7 cellular contexts compared by ENCODE assay signal in genomic region chr2:110105608-110106467, GRCh38. TPM values are rescaled to one million over a fixed set of nuclear protein-coding genes. Genes with fewer than 3 reads are reported as not detected.
DNase-seq lines count a peak whose midpoint lies in the region; ATAC-seq and TF ChIP-seq lines count a peak whose summit lies in the region.

No MANE protein-coding gene starts in this region.

- DNase-seq in DMS53 (lab: John Stamatoyannopoulos, UW) (peak; percentile 92), LNCaP clone FGC (ENCODE audit: low read depth) (peak; percentile 81), dermis microvascular lymphatic vessel endothelial cell (ENCODE audit: low read depth in 2 of 2) (peak; percentile 23 to 82), UCSD-AML1 (lab: John Stamatoyannopoulos, UW; ENCODE audit: unreplicated experiment) (no peak), BE2C (no peak)

- H3K9me3 ChIP-seq in BE2C, result no peaks in the 10 kb centered on the region

- ATAC-seq in GM18517 (IDR thresholded peaks at IDR 0.05; ENCODE audit: unreplicated experiment), result no peak

- H3K36me3 ChIP-seq in rectal smooth muscle tissue (ENCODE audit: control insufficient read depth, insufficient read depth, low read length), result no peaks in the 10 kb centered on the region
- no peaks in the 10 kb centered on the region for H3K36me3 ChIP-seq in BE2C

- H3K4me3 ChIP-seq in LNCaP clone FGC (ENCODE audit: low read depth, low read length) (no peak overlapping the region), rectal smooth muscle tissue (ENCODE audit: low read length) (peak overlapping the region; percentile 31), BE2C (ENCODE audit: low read depth, low read length) (no peak overlapping the region)

- H3K27me3 ChIP-seq in rectal smooth muscle tissue (ENCODE audit: control insufficient read depth, insufficient read depth, low read length) (peaks cover 2% of the 10 kb centered on the region), BE2C (no peaks in the 10 kb centered on the region)

- TF ChIP-seq CTCF in LNCaP clone FGC (IDR thresholded peaks at IDR 0.05; ENCODE audit: control insufficient read depth, extremely low read depth, insufficient read depth) (no peak), BE2C (IDR thresholded peaks at IDR 0.05; ENCODE audit: low read depth, low read length) (no peak)

- no peak overlapping the region for H3K9ac ChIP-seq in rectal smooth muscle tissue (ENCODE audit: low read length)

- no peak overlapping the region for H3K27ac ChIP-seq in rectal smooth muscle tissue (ENCODE audit: low read depth, low read length)

- H3K4me1 ChIP-seq in rectal smooth muscle tissue (ENCODE audit: control insufficient read depth, insufficient read depth, low read length) (peaks cover 3% of the 10 kb centered on the region), BE2C (no peaks in the 10 kb centered on the region)

RNA-seq across cellular contexts. Expression of gene MALL, which starts 9.8 kb away (rescaled TPM):
- total RNA-seq in dermis microvascular lymphatic vessel endothelial cell, result 26.8 and 64.3 TPM in 2 replicates
- polyA plus RNA-seq in BE2C (2012; ENCODE audit: insufficient read depth, insufficient read length, low read depth), result not detected

Comparison
In these comparisons a context has a peak if more than half of its experiments do, and no peak if none do; other contexts are left out.
1. DNase-seq: peak in DMS53 (single experiment), LNCaP clone FGC (single experiment) and dermis microvascular lymphatic vessel endothelial cell (2 of 2); none in UCSD-AML1 (single experiment) and BE2C (single experiment).